7 cellular contexts compared by ENCODE assay signal in genomic region chr2:112623913-112624777, GRCh38. TPM values are rescaled to one million over a fixed set of nuclear protein-coding genes. Genes with fewer than 3 reads are reported as not detected.
DNase-seq lines count a peak whose midpoint lies in the region; ATAC-seq and TF ChIP-seq lines count a peak whose summit lies in the region.

No MANE protein-coding gene starts in this region.

- H3K27me3 Mint-ChIP-seq in activated T-cell treated with anti-CD3 and anti-CD28 coated beads, Interleukin-2, amount 50 U/mL, for 24 hours = no peaks in the 10 kb centered on the region

- H3K4me1 ChIP-seq in gastrocnemius medialis = peaks cover 6 to 12% of the 10 kb centered on the region in 2 donors

- H3K27ac Mint-ChIP-seq in activated T-cell treated with anti-CD3 and anti-CD28 coated beads, Interleukin-2, amount 50 U/mL, for 24 hours = peak overlapping the region; percentile 76

- H3K9me3 Mint-ChIP-seq in activated T-cell treated with anti-CD3 and anti-CD28 coated beads, Interleukin-2, amount 50 U/mL, for 24 hours = no peaks in the 10 kb centered on the region

- peaks cover 0 to 4% (median 0%) of the 10 kb centered on the region in 3 donors for H3K27me3 ChIP-seq in gastrocnemius medialis

- H3K27ac ChIP-seq in gastrocnemius medialis = no peak overlapping the region

- ATAC-seq in GM21367 (IDR thresholded peaks at IDR 0.05; ENCODE audit: unreplicated experiment) (peak; percentile 65), gastrocnemius medialis (no peak), HG02970 (IDR thresholded peaks at IDR 0.05; ENCODE audit: low FRiP score, unreplicated experiment) (no peak)

- H3K9me3 ChIP-seq in gastrocnemius medialis = no peaks in the 10 kb centered on the region

- peaks cover 44% of the 10 kb centered on the region for H3K4me1 Mint-ChIP-seq in activated T-cell treated with anti-CD3 and anti-CD28 coated beads, Interleukin-2, amount 50 U/mL, for 24 hours (ENCODE audit: low read depth)

- no peaks in the 10 kb centered on the region for H3K36me3 Mint-ChIP-seq in activated T-cell treated with anti-CD3 and anti-CD28 coated beads, Interleukin-2, amount 50 U/mL, for 24 hours (ENCODE audit: low read depth)

- H3K4me3 Mint-ChIP-seq in activated T-cell treated with anti-CD3 and anti-CD28 coated beads, Interleukin-2, amount 50 U/mL, for 24 hours = no peak overlapping the region

- DNase-seq in MV-4-11 (lab: John Stamatoyannopoulos, UW) = peak; percentile 74
- DNase-seq in activated T-cell treated with anti-CD3 and anti-CD28 coated beads, Interleukin-2, amount 50 U/mL, for 24 hours = peak; percentile 74
- DNase-seq in glomerular visceral epithelial cell (ENCODE audit: extremely low spot score) = peak; percentile 62
- peak; percentile 41 for DNase-seq in stimulated activated CD8-positive, alpha-beta memory T cell treated with anti-CD3 and anti-CD28 coated beads, Interleukin-12 subunit alpha, Interleukin-12 subunit beta, amount 100 ng/mL, for 24 hours (ENCODE audit: extremely low read depth)
- no peak for DNase-seq in gastrocnemius medialis

- TF ChIP-seq POLR2A in gastrocnemius medialis (IDR thresholded peaks at IDR 0.05) = no peak

- in situ Hi-C loops in gastrocnemius medialis (cut with MboI; ENCODE audit: low sequenced_read_pairs in 4 of 4) = loop anchor here in 3 of 4 donors (10.0 to 25.0 kb wide), 4 partner anchors 61 to 313 kb away; partner anchors contain the start of gene NT5DC4 (in 1 of the 3)

- intact Hi-C loops in gastrocnemius medialis (cut with DNase I; ENCODE audit: low total_unique reads) = no loop called here

- H3K36me3 ChIP-seq in gastrocnemius medialis = no peaks in the 10 kb centered on the region

- TF ChIP-seq CTCF in gastrocnemius medialis (IDR thresholded peaks at IDR 0.05 in 4 of 5, conservative IDR thresholded peaks at IDR 0.05 in 1 of 5) = no peak

- H3K4me3 ChIP-seq in gastrocnemius medialis = no peak overlapping the region

RNA-seq across cellular contexts. Expression of gene SLC20A1, which starts 21.6 kb away (rescaled TPM):
- 10 to 100 TPM in 1 of 4 donors, 1 to 10 TPM in 3; 6.9 to 85.7 (median 9.2) TPM for total RNA-seq in gastrocnemius medialis

RNA-seq across cellular contexts. Expression of gene CHCHD5, which starts 39.7 kb away (rescaled TPM):
- 10 to 100 TPM; 13.2 to 26.6 (median 24.1) TPM for total RNA-seq in gastrocnemius medialis

Comparison
In these comparisons a context has a peak if more than half of its experiments do, and no peak if none do; other contexts are left out.
1. DNase-seq: peak in MV-4-11 (single experiment), activated T-cell treated with anti-CD3 and anti-CD28 coated beads, Interleukin-2, amount 50 U/mL, for 24 hours (single experiment), glomerular visceral epithelial cell (single experiment) and stimulated activated CD8-positive, alpha-beta memory T cell treated with anti-CD3 and anti-CD28 coated beads, Interleukin-12 subunit alpha, Interleukin-12 subunit beta, amount 100 ng/mL, for 24 hours (single experiment); none in gastrocnemius medialis (0 of 2).